ENCODE assay signal across 1 cellular context in genomic region chr14:31456841-31457664, GRCh38.
TF ChIP-seq lines count a peak whose summit lies in the region.

Gene DTD2 (minus strand): TSS chr14:31457506. CDS start chr14:31457393, 113 bp downstream.

TF ChIP-seq in HepG2, 621 proteins besides CTCF, POLR2A, EP300 and RAD21 (continued from another document and continues in another):
- 0 out of 2 replicates have a peak, but pooled peaks have one; percentile 31 for TF ChIP-seq CSRNP2 (CRISPR knock-in tag; conservative IDR thresholded peaks at IDR 0.05; ENCODE audit: low read depth)
- peak; percentile 10; the same call in 1 of the 2 replicates for TF ChIP-seq SIX1 (CRISPR knock-in tag; IDR thresholded peaks at IDR 0.05; ENCODE audit: borderline replicate concordance)
- peak; percentile 97 for TF ChIP-seq ZBTB44 (CRISPR knock-in tag; IDR thresholded peaks at IDR 0.05)
- TF ChIP-seq ZNF513 (CRISPR knock-in tag; conservative IDR thresholded peaks at IDR 0.05), result no peak; the same call in 1 of the 2 replicates
- TF ChIP-seq SIN3B (IDR thresholded peaks at IDR 0.05; ENCODE audit: low read length), result 0 out of 2 replicates have a peak, but pooled peaks have one; percentile 57
- TF ChIP-seq ZIK1 (CRISPR knock-in tag; IDR thresholded peaks at IDR 0.05; ENCODE audit: borderline replicate concordance, low read depth), result peak; percentile 99
- TF ChIP-seq KDM1A (CRISPR knock-in tag; IDR thresholded peaks at IDR 0.05), result no peak
- peak; percentile 100 for TF ChIP-seq ZNF605 (CRISPR knock-in tag; IDR thresholded peaks at IDR 0.05)
- peak; percentile 72 for TF ChIP-seq ZNF7 (CRISPR knock-in tag; IDR thresholded peaks at IDR 0.05)
- TF ChIP-seq NR2C2 (CRISPR knock-in tag; IDR thresholded peaks at IDR 0.05; ENCODE audit: borderline replicate concordance), result peak; percentile 91
- TF ChIP-seq SMAD9 (CRISPR knock-in tag; IDR thresholded peaks at IDR 0.05), result peak; percentile 96; the same call in 1 of the 2 replicates
- TF ChIP-seq IRF1 (CRISPR knock-in tag; IDR thresholded peaks at IDR 0.05; ENCODE audit: low read depth), result peak; percentile 96
- peak; percentile 98 for TF ChIP-seq ZNF691 (CRISPR knock-in tag; IDR thresholded peaks at IDR 0.05; ENCODE audit: borderline replicate concordance, low read depth)
- no peak for TF ChIP-seq ZNF720 (CRISPR knock-in tag; IDR thresholded peaks at IDR 0.05)
- TF ChIP-seq ZNF747 (CRISPR knock-in tag; IDR thresholded peaks at IDR 0.05; ENCODE audit: borderline replicate concordance), result peak; percentile 99
- peak; percentile 98 for TF ChIP-seq ZNF331 (CRISPR knock-in tag; IDR thresholded peaks at IDR 0.05)
- peak; percentile 100 for TF ChIP-seq ZNF430 (CRISPR knock-in tag; IDR thresholded peaks at IDR 0.05)
- peak; percentile 100 for TF ChIP-seq SALL2 (CRISPR knock-in tag; IDR thresholded peaks at IDR 0.05)
- peak; percentile 99 for TF ChIP-seq MIER3 (CRISPR knock-in tag; IDR thresholded peaks at IDR 0.05; ENCODE audit: borderline replicate concordance)
- TF ChIP-seq AGO2 (optimal IDR thresholded peaks at IDR 0.05; ENCODE audit: low read depth, low read length), result peak; percentile 95
- TF ChIP-seq SOX6 (IDR thresholded peaks at IDR 0.05), result no peak
- TF ChIP-seq SOX6 (CRISPR knock-in tag; IDR thresholded peaks at IDR 0.05), result peak; percentile 90
- TF ChIP-seq IKZF1 (IDR thresholded peaks at IDR 0.05), result no peak
- TF ChIP-seq MTF2 (CRISPR knock-in tag; IDR thresholded peaks at IDR 0.05; ENCODE audit: borderline replicate concordance), result peak; percentile 98
- TF ChIP-seq HNF1A (IDR thresholded peaks at IDR 0.05; ENCODE audit: low read depth), result no peak
- TF ChIP-seq HNF1A (CRISPR knock-in tag; IDR thresholded peaks at IDR 0.05; ENCODE audit: borderline replicate concordance), result peak; percentile 96
- peak; percentile 99 for TF ChIP-seq ZNF296 (CRISPR knock-in tag; conservative IDR thresholded peaks at IDR 0.05)
- TF ChIP-seq ZNF775 (CRISPR knock-in tag; IDR thresholded peaks at IDR 0.05; ENCODE audit: borderline replicate concordance), result peak; percentile 99
- TF ChIP-seq THAP11 (CRISPR knock-in tag; IDR thresholded peaks at IDR 0.05), result peak; percentile 89
- peak; percentile 98 for TF ChIP-seq NFATC3 (CRISPR knock-in tag; IDR thresholded peaks at IDR 0.05)
- peak; percentile 100 for TF ChIP-seq ZNF280B (CRISPR knock-in tag; IDR thresholded peaks at IDR 0.05; ENCODE audit: borderline replicate concordance)
- peak; percentile 100 for TF ChIP-seq STAT6 (CRISPR knock-in tag; IDR thresholded peaks at IDR 0.05; ENCODE audit: borderline replicate concordance)
- peak; percentile 99; the same call in 1 of the 2 replicates for TF ChIP-seq SNAI1 (CRISPR knock-in tag; IDR thresholded peaks at IDR 0.05; ENCODE audit: borderline replicate concordance)
- peak; percentile 99 for TF ChIP-seq HNF1B (CRISPR knock-in tag; IDR thresholded peaks at IDR 0.05)
- TF ChIP-seq ZBTB10 (CRISPR knock-in tag; IDR thresholded peaks at IDR 0.05; ENCODE audit: borderline replicate concordance), result peak; percentile 92
- TF ChIP-seq POLR2AphosphoS5 (IDR thresholded peaks at IDR 0.05; ENCODE audit: low read depth, low read length), result peak; percentile 97
- 0 out of 2 replicates have a peak, but pooled peaks have one; percentile 60 for TF ChIP-seq PCBP1 (IDR thresholded peaks at IDR 0.05; ENCODE audit: borderline replicate concordance, low read depth, low read length)
- peak; percentile 98; the same call in 1 of the 2 replicates for TF ChIP-seq ZNF577 (CRISPR knock-in tag; IDR thresholded peaks at IDR 0.05; ENCODE audit: borderline replicate concordance, low read depth)
- peak; percentile 94 for TF ChIP-seq CERS6 (CRISPR knock-in tag; IDR thresholded peaks at IDR 0.05)
